1 cellular context compared by ENCODE assay signal in the genomic region with DNA sequence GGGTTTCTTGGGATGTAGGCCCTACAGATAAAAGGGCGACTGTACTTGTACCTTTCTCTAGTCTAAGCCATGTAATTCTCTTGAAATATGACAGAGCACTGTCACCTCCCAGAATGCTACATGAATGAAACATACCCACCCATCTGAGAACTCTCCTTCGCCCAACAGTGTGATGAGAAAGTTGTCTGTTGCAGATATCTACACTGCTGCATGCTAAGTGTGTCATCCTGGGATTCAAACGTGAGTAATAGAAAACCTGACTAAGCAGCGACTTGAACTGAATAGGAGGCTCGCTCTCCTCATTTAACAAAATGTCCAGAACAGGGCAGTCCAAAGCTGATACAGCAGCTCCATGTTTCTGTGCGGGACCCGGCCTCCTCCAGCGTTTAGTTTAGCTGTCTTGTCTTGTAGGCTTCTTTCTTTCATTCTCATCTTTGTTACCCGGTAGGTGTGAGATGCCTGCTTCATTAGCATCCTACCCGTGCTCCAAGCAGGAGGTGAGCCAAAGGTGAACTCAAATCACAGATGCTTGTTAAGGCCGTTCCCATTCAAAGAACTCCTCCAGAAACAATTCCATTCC.
A peak's percentile ranks its signal among the peaks of the same experiment; 100 is the strongest.
TF ChIP-seq lines count a peak whose summit lies in the region.

No MANE protein-coding gene starts in this region.

TF ChIP-seq in IMR-90, 13 proteins besides CTCF, POLR2A, EP300 and RAD21:
- TF ChIP-seq CHD1 (IDR thresholded peaks at IDR 0.05; ENCODE audit: low read depth, low read length), result no peak
- no peak for TF ChIP-seq MXI1 (IDR thresholded peaks at IDR 0.05; ENCODE audit: borderline replicate concordance, low read depth, low read length)
- no peak for TF ChIP-seq FOS (IDR thresholded peaks at IDR 0.05; ENCODE audit: low read depth, low read length)
- TF ChIP-seq RFX5 (IDR thresholded peaks at IDR 0.05; ENCODE audit: low read depth, low read length), result no peak
- peak; percentile 56; the same call in 1 of the 2 replicates for TF ChIP-seq MAFK (IDR thresholded peaks at IDR 0.05; ENCODE audit: low read depth, low read length)
- 0 out of 2 replicates have a peak, but pooled peaks have one; percentile 3 for TF ChIP-seq SMC3 (IDR thresholded peaks at IDR 0.05; ENCODE audit: low read depth, low read length)
- no peak for TF ChIP-seq USF2 (IDR thresholded peaks at IDR 0.05; ENCODE audit: low read depth, low read length)
- no peak for TF ChIP-seq RCOR1 (IDR thresholded peaks at IDR 0.05; ENCODE audit: insufficient replicate concordance, low read length)
- TF ChIP-seq NFE2L2 (IDR thresholded peaks at IDR 0.05; ENCODE audit: low read depth, low read length), result no peak
- TF ChIP-seq BHLHE40 (IDR thresholded peaks at IDR 0.05; ENCODE audit: low read depth, low read length), result peak; percentile 81
- TF ChIP-seq MAZ (IDR thresholded peaks at IDR 0.05; ENCODE audit: borderline replicate concordance, low read depth, low read length), result no peak
- TF ChIP-seq CEBPB (IDR thresholded peaks at IDR 0.05; ENCODE audit: low read depth, low read length), result no peak
- TF ChIP-seq, protein P1, sequence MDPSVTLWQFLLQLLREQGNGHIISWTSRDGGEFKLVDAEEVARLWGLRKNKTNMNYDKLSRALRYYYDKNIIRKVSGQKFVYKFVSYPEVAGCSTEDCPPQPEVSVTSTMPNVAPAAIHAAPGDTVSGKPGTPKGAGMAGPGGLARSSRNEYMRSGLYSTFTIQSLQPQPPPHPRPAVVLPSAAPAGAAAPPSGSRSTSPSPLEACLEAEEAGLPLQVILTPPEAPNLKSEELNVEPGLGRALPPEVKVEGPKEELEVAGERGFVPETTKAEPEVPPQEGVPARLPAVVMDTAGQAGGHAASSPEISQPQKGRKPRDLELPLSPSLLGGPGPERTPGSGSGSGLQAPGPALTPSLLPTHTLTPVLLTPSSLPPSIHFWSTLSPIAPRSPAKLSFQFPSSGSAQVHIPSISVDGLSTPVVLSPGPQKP (IDR thresholded peaks at IDR 0.05; ENCODE audit: borderline replicate concordance, low read depth, low read length), result no peak
